In the genomic region with DNA sequence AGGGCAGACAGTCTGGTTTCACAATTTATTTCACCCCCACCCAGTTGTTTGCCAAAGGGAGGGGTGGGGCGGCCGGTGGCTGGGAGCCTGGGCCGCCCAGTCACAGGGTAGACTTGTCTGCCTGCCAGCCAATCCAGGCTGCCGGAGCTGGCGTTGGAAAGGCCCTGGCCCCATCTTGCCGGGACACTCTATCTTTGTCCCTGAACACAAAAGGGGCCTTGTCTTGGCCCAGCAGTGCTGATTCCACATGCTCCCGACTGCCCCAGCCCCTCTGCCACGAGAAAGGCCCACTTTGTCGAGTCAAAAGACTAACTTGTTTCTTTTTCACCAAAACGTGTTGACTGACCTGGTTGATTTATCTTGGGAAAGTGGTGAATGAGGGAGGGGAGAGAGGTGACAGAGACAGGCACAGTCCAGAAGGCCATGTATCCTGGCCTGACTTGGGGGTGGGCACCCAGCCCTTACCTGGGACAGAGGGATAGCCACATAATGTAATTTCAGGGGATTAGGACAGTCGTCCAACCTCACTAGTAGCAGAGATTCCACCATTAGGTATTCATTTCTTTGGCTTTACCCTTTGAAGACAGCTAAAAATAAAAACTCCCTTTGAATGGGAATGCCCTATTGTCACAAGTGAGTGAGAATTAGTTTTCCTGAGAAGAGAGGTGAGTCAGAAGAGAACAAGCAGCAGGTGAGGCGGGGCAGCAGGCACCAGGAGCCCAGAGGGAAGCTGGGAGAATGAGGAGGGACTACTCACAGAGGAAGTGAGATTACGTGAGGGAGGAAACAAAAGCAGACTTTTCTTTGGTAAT, we compare ENCODE assay signal across 1 cellular context.
A peak's percentile ranks its signal among the peaks of the same experiment; 100 is the strongest.
TF ChIP-seq lines count a peak whose summit lies in the region.

No MANE protein-coding gene starts in this region.

TF ChIP-seq in HepG2, 621 proteins besides CTCF, POLR2A, EP300 and RAD21 (continued from another document and continues in another):
- TF ChIP-seq, protein P1, sequence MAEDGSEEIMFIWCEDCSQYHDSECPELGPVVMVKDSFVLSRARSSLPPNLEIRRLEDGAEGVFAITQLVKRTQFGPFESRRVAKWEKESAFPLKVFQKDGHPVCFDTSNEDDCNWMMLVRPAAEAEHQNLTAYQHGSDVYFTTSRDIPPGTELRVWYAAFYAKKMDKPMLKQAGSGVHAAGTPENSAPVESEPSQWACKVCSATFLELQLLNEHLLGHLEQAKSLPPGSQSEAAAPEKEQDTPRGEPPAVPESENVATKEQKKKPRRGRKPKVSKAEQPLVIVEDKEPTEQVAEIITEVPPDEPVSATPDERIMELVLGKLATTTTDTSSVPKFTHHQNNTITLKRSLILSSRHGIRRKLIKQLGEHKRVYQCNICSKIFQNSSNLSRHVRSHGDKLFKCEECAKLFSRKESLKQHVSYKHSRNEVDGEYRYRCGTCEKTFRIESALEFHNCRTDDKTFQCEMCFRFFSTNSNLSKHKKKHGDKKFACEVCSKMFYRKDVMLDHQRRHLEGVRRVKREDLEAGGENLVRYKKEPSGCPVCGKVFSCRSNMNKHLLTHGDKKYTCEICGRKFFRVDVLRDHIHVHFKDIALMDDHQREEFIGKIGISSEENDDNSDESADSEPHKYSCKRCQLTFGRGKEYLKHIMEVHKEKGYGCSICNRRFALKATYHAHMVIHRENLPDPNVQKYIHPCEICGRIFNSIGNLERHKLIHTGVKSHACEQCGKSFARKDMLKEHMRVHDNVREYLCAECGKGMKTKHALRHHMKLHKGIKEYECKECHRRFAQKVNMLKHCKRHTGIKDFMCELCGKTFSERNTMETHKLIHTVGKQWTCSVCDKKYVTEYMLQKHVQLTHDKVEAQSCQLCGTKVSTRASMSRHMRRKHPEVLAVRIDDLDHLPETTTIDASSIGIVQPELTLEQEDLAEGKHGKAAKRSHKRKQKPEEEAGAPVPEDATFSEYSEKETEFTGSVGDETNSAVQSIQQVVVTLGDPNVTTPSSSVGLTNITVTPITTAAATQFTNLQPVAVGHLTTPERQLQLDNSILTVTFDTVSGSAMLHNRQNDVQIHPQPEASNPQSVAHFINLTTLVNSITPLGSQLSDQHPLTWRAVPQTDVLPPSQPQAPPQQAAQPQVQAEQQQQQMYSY (CRISPR knock-in tag; IDR thresholded peaks at IDR 0.05) = no peak
- TF ChIP-seq ZBTB8A (CRISPR knock-in tag; IDR thresholded peaks at IDR 0.05; ENCODE audit: borderline replicate concordance, low read depth) = no peak
- no peak for TF ChIP-seq KDM1A (CRISPR knock-in tag; IDR thresholded peaks at IDR 0.05)
- no peak for TF ChIP-seq ZNF205 (CRISPR knock-in tag; IDR thresholded peaks at IDR 0.05)
- TF ChIP-seq, protein P2, sequence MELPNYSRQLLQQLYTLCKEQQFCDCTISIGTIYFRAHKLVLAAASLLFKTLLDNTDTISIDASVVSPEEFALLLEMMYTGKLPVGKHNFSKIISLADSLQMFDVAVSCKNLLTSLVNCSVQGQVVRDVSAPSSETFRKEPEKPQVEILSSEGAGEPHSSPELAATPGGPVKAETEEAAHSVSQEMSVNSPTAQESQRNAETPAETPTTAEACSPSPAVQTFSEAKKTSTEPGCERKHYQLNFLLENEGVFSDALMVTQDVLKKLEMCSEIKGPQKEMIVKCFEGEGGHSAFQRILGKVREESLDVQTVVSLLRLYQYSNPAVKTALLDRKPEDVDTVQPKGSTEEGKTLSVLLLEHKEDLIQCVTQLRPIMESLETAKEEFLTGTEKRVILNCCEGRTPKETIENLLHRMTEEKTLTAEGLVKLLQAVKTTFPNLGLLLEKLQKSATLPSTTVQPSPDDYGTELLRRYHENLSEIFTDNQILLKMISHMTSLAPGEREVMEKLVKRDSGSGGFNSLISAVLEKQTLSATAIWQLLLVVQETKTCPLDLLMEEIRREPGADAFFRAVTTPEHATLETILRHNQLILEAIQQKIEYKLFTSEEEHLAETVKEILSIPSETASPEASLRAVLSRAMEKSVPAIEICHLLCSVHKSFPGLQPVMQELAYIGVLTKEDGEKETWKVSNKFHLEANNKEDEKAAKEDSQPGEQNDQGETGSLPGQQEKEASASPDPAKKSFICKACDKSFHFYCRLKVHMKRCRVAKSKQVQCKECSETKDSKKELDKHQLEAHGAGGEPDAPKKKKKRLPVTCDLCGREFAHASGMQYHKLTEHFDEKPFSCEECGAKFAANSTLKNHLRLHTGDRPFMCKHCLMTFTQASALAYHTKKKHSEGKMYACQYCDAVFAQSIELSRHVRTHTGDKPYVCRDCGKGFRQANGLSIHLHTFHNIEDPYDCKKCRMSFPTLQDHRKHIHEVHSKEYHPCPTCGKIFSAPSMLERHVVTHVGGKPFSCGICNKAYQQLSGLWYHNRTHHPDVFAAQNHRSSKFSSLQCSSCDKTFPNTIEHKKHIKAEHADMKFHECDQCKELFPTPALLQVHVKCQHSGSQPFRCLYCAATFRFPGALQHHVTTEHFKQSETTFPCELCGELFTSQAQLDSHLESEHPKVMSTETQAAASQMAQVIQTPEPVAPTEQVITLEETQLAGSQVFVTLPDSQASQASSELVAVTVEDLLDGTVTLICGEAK (IDR thresholded peaks at IDR 0.05) = no peak
- TF ChIP-seq, protein P2 (CRISPR knock-in tag; IDR thresholded peaks at IDR 0.05) = peak; percentile 25; the same call in 1 of the 2 replicates
- TF ChIP-seq PAX8 (CRISPR knock-in tag; IDR thresholded peaks at IDR 0.05; ENCODE audit: borderline replicate concordance) = no peak
- 0 out of 2 replicates have a peak, but pooled peaks have one; percentile 5 for TF ChIP-seq SP140L (CRISPR knock-in tag; IDR thresholded peaks at IDR 0.05; ENCODE audit: borderline replicate concordance)
- TF ChIP-seq JUN (CRISPR knock-in tag; IDR thresholded peaks at IDR 0.05) = no peak
- TF ChIP-seq, protein P3, sequence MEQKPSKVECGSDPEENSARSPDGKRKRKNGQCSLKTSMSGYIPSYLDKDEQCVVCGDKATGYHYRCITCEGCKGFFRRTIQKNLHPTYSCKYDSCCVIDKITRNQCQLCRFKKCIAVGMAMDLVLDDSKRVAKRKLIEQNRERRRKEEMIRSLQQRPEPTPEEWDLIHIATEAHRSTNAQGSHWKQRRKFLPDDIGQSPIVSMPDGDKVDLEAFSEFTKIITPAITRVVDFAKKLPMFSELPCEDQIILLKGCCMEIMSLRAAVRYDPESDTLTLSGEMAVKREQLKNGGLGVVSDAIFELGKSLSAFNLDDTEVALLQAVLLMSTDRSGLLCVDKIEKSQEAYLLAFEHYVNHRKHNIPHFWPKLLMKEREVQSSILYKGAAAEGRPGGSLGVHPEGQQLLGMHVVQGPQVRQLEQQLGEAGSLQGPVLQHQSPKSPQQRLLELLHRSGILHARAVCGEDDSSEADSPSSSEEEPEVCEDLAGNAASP (CRISPR knock-in tag; IDR thresholded peaks at IDR 0.05; ENCODE audit: borderline replicate concordance) = peak; percentile 81; the same call in 1 of the 2 replicates
- TF ChIP-seq ZNF674 (CRISPR knock-in tag; IDR thresholded peaks at IDR 0.05; ENCODE audit: low read depth) = no peak
- TF ChIP-seq, protein P4, sequence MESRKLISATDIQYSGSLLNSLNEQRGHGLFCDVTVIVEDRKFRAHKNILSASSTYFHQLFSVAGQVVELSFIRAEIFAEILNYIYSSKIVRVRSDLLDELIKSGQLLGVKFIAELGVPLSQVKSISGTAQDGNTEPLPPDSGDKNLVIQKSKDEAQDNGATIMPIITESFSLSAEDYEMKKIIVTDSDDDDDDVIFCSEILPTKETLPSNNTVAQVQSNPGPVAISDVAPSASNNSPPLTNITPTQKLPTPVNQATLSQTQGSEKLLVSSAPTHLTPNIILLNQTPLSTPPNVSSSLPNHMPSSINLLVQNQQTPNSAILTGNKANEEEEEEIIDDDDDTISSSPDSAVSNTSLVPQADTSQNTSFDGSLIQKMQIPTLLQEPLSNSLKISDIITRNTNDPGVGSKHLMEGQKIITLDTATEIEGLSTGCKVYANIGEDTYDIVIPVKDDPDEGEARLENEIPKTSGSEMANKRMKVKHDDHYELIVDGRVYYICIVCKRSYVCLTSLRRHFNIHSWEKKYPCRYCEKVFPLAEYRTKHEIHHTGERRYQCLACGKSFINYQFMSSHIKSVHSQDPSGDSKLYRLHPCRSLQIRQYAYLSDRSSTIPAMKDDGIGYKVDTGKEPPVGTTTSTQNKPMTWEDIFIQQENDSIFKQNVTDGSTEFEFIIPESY (CRISPR knock-in tag; IDR thresholded peaks at IDR 0.05) = 0 out of 2 replicates have a peak, but pooled peaks have one; percentile 44
- TF ChIP-seq, protein P5, sequence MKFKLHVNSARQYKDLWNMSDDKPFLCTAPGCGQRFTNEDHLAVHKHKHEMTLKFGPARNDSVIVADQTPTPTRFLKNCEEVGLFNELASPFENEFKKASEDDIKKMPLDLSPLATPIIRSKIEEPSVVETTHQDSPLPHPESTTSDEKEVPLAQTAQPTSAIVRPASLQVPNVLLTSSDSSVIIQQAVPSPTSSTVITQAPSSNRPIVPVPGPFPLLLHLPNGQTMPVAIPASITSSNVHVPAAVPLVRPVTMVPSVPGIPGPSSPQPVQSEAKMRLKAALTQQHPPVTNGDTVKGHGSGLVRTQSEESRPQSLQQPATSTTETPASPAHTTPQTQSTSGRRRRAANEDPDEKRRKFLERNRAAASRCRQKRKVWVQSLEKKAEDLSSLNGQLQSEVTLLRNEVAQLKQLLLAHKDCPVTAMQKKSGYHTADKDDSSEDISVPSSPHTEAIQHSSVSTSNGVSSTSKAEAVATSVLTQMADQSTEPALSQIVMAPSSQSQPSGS (CRISPR knock-in tag; IDR thresholded peaks at IDR 0.05) = no peak; the same call in 1 of the 2 replicates
- 0 out of 2 replicates have a peak, but pooled peaks have one; percentile 30 for TF ChIP-seq ZNF431 (CRISPR knock-in tag; IDR thresholded peaks at IDR 0.05; ENCODE audit: borderline replicate concordance, low read depth)
- TF ChIP-seq, protein P6, sequence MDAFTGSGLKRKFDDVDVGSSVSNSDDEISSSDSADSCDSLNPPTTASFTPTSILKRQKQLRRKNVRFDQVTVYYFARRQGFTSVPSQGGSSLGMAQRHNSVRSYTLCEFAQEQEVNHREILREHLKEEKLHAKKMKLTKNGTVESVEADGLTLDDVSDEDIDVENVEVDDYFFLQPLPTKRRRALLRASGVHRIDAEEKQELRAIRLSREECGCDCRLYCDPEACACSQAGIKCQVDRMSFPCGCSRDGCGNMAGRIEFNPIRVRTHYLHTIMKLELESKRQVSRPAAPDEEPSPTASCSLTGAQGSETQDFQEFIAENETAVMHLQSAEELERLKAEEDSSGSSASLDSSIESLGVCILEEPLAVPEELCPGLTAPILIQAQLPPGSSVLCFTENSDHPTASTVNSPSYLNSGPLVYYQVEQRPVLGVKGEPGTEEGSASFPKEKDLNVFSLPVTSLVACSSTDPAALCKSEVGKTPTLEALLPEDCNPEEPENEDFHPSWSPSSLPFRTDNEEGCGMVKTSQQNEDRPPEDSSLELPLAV (CRISPR knock-in tag; conservative IDR thresholded peaks at IDR 0.05; ENCODE audit: low read depth) = no peak
- no peak for TF ChIP-seq ZC3H13 (CRISPR knock-in tag; IDR thresholded peaks at IDR 0.05)
- TF ChIP-seq ZNF776 (CRISPR knock-in tag; IDR thresholded peaks at IDR 0.05) = no peak
- no peak for TF ChIP-seq ZNF703 (CRISPR knock-in tag; IDR thresholded peaks at IDR 0.05; ENCODE audit: borderline replicate concordance)
- TF ChIP-seq NR2C2 (CRISPR knock-in tag; IDR thresholded peaks at IDR 0.05; ENCODE audit: borderline replicate concordance) = 0 out of 2 replicates have a peak, but pooled peaks have one; percentile 45
- TF ChIP-seq KDM2A (CRISPR knock-in tag; IDR thresholded peaks at IDR 0.05; ENCODE audit: borderline replicate concordance, low read depth) = peak; percentile 9; the same call in 1 of the 2 replicates
- no peak for TF ChIP-seq ZNF557 (CRISPR knock-in tag; IDR thresholded peaks at IDR 0.05)
- no peak for TF ChIP-seq NFE2 (CRISPR knock-in tag; IDR thresholded peaks at IDR 0.05)
- no peak for TF ChIP-seq JARID2 (CRISPR knock-in tag; IDR thresholded peaks at IDR 0.05; ENCODE audit: insufficient replicate concordance)
- peak; percentile 95 for TF ChIP-seq MAZ (IDR thresholded peaks at IDR 0.05; ENCODE audit: borderline replicate concordance, low read depth, low read length)
- TF ChIP-seq MAZ (CRISPR knock-in tag; IDR thresholded peaks at IDR 0.05; ENCODE audit: low read depth) = no peak; the same call in 1 of the 2 replicates
- TF ChIP-seq GFI1 (CRISPR knock-in tag; IDR thresholded peaks at IDR 0.05; ENCODE audit: borderline replicate concordance) = peak; percentile 74; the same call in 1 of the 2 replicates
- TF ChIP-seq, protein P7, sequence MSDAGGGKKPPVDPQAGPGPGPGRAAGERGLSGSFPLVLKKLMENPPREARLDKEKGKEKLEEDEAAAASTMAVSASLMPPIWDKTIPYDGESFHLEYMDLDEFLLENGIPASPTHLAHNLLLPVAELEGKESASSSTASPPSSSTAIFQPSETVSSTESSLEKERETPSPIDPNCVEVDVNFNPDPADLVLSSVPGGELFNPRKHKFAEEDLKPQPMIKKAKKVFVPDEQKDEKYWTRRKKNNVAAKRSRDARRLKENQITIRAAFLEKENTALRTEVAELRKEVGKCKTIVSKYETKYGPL (CRISPR knock-in tag; IDR thresholded peaks at IDR 0.05) = no peak
- TF ChIP-seq ZFP82 (CRISPR knock-in tag; IDR thresholded peaks at IDR 0.05; ENCODE audit: borderline replicate concordance) = no peak
- no peak for TF ChIP-seq SRSF9 (IDR thresholded peaks at IDR 0.05; ENCODE audit: borderline replicate concordance, insufficient read depth, low read depth, low read length, poor library complexity, severe bottlenecking)
- TF ChIP-seq MAFK (conservative IDR thresholded peaks at IDR 0.05 in 1 of 2, IDR thresholded peaks at IDR 0.05 in 1 of 2; ENCODE audit: low read length in 2 of 2) = no peak
- TF ChIP-seq, protein P8, sequence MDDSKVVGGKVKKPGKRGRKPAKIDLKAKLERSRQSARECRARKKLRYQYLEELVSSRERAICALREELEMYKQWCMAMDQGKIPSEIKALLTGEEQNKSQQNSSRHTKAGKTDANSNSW (CRISPR knock-in tag; IDR thresholded peaks at IDR 0.05; ENCODE audit: borderline replicate concordance) = no peak; the same call in 1 of the 2 replicates
- TF ChIP-seq GTF2F1 (IDR thresholded peaks at IDR 0.05; ENCODE audit: low read length) = no peak
- peak; percentile 61; the same call in 1 of the 2 replicates for TF ChIP-seq ZNF337 (CRISPR knock-in tag; IDR thresholded peaks at IDR 0.05; ENCODE audit: borderline replicate concordance, low read depth)
